ENCODE assay signal across 1 cellular context in the genomic region with DNA sequence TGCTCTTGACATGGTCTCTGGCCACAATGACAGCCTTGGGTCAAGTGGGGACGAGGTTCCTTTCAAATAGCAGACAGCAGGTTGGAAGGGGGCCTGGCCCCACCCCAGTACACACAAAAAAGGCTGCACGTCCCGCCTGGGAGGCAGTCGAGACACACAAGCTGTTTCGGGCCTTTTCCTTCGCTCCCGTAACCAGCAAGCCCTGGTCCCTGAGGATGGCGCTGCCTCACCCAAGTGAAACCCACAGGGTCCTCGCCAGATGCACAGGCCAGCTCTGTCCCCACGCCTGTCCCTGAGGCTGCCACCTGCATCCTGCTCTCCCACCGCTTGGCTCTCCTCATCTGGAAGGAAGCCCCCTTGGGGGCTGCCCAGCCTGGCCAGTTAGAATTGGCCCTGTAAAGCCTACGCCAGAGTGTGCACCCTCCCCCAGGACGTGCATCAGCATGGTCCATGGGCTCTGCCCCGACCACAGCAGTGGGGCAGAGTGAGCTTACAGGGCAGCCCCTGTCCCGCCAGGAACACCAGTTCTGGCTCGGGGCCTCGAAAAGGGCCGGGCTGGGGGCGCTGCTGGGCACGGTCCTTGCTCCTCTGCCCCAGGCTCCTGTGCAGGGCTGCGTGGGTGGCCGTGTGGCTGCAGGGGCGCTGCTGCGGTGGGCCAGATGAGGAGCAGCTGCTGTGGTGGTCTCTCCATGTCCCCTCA.
TF ChIP-seq lines count a peak whose summit lies in the region.

No MANE protein-coding gene starts in this region.

TF ChIP-seq in IMR-90, 13 proteins besides CTCF, POLR2A, EP300 and RAD21:
- TF ChIP-seq NFE2L2 (IDR thresholded peaks at IDR 0.05; ENCODE audit: low read depth, low read length) = no peak
- TF ChIP-seq, protein P1, sequence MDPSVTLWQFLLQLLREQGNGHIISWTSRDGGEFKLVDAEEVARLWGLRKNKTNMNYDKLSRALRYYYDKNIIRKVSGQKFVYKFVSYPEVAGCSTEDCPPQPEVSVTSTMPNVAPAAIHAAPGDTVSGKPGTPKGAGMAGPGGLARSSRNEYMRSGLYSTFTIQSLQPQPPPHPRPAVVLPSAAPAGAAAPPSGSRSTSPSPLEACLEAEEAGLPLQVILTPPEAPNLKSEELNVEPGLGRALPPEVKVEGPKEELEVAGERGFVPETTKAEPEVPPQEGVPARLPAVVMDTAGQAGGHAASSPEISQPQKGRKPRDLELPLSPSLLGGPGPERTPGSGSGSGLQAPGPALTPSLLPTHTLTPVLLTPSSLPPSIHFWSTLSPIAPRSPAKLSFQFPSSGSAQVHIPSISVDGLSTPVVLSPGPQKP (IDR thresholded peaks at IDR 0.05; ENCODE audit: borderline replicate concordance, low read depth, low read length) = no peak
